22 cellular contexts compared by ENCODE assay signal in genomic region chr18:79902075-79902474, GRCh38. TPM values are rescaled to one million over a fixed set of nuclear protein-coding genes. Genes with fewer than 3 reads are reported as not detected.
A peak's percentile ranks its signal among the peaks of the same experiment; 100 is the strongest.
DNase-seq lines count a peak whose midpoint lies in the region; ATAC-seq, FAIRE-seq and TF ChIP-seq lines count a peak whose summit lies in the region.
"Had no signal": no experiment of that assay in that cellular context is flagged by ENCODE, and none has a peak within 500 bp of the region (broad histone marks: within the 10 kb centered on the region; RNA-seq: fewer than 3 reads in every experiment).

No MANE protein-coding gene starts in this region.

- peaks cover 6% of the 10 kb centered on the region for H3K4me1 Mint-ChIP-seq in activated naive CD4-positive, alpha-beta T cell treated with anti-CD3 and anti-CD28 coated beads, Interleukin-2, amount 10 ng/mL, durations not matched to agents 7 days and 5 days
- H3K4me1 Mint-ChIP-seq in activated naive CD4-positive, alpha-beta T cell treated with anti-CD3 and anti-CD28 coated beads for 36 hours (ENCODE audit: low read depth), result peaks cover 5% of the 10 kb centered on the region

- peaks cover 22% of the 10 kb centered on the region for H3K36me3 Mint-ChIP-seq in activated naive CD4-positive, alpha-beta T cell treated with anti-CD3 and anti-CD28 coated beads, Interleukin-2, amount 10 ng/mL, durations not matched to agents 7 days and 5 days
- H3K36me3 Mint-ChIP-seq in activated naive CD4-positive, alpha-beta T cell treated with anti-CD3 and anti-CD28 coated beads for 36 hours (ENCODE audit: low read depth), result peaks cover 8% of the 10 kb centered on the region

- H3K36me3 ChIP-seq in left lung, result peaks cover 0 to 34% of the 10 kb centered on the region in 2 donors

- H3K9me3 Mint-ChIP-seq in activated naive CD4-positive, alpha-beta T cell treated with anti-CD3 and anti-CD28 coated beads, Interleukin-2, amount 10 ng/mL, durations not matched to agents 7 days and 5 days, result peaks cover 23% of the 10 kb centered on the region
- peaks cover 9% of the 10 kb centered on the region for H3K9me3 Mint-ChIP-seq in activated naive CD4-positive, alpha-beta T cell treated with anti-CD3 and anti-CD28 coated beads for 36 hours

- no peak overlapping the region for H3K27ac ChIP-seq in left lung
- H3K27ac ChIP-seq: BLaER1 treated with 17β-estradiol and CSF1 and Interleukin-3, amounts not matched to agents 10 nM and 100 nM had no signal

- no peak overlapping the region for H3K27ac Mint-ChIP-seq in activated naive CD4-positive, alpha-beta T cell treated with anti-CD3 and anti-CD28 coated beads, Interleukin-2, amount 10 ng/mL, durations not matched to agents 7 days and 5 days
- H3K27ac Mint-ChIP-seq in activated naive CD4-positive, alpha-beta T cell treated with anti-CD3 and anti-CD28 coated beads for 36 hours, result no peak overlapping the region

- no peak for TF ChIP-seq CTCF in left lung (IDR thresholded peaks at IDR 0.05)
- TF ChIP-seq CTCF in D721Med (IDR thresholded peaks at IDR 0.05; ENCODE audit: insufficient read depth, missing control alignments), result no peak

- FAIRE-seq in GM12891 (lab: Jason Lieb, UNC) (no peak), D721Med (lab: Jason Lieb, UNC) (no peak)
- FAIRE-seq: A204.1, GM12878, GM18507, K562 had no signal

- peaks cover 19% of the 10 kb centered on the region for H3K27me3 Mint-ChIP-seq in activated naive CD4-positive, alpha-beta T cell treated with anti-CD3 and anti-CD28 coated beads, Interleukin-2, amount 10 ng/mL, durations not matched to agents 7 days and 5 days
- H3K27me3 Mint-ChIP-seq in activated naive CD4-positive, alpha-beta T cell treated with anti-CD3 and anti-CD28 coated beads for 36 hours (ENCODE audit: low read depth), result peaks cover 3% of the 10 kb centered on the region

- peaks cover 0 to 63% of the 10 kb centered on the region in 2 donors for H3K9me3 ChIP-seq in left lung

- intact Hi-C loops in activated naive CD4-positive, alpha-beta T cell treated with anti-CD3 and anti-CD28 coated beads for 36 hours (cut with micrococcal nuclease), result no loop called here
- intact Hi-C loops in left lung (cut with DNase I), result no loop called here

- ATAC-seq in left lung, result peak; percentile 3
- ATAC-seq: GM12878, K562 had no signal

- H3K4me1 ChIP-seq in left lung, result no peaks in the 10 kb centered on the region
- H3K4me1 ChIP-seq: BLaER1 treated with 17β-estradiol and CSF1 and Interleukin-3, amounts not matched to agents 10 nM and 100 nM had no signal

- no peaks in the 10 kb centered on the region for H3K27me3 ChIP-seq in left lung
- H3K27me3 ChIP-seq: BLaER1 treated with 17β-estradiol and CSF1 and Interleukin-3, amounts not matched to agents 10 nM and 100 nM had no signal

- H3K4me3 ChIP-seq in left lung, result no peak overlapping the region
- H3K4me3 ChIP-seq: BLaER1 treated with 17β-estradiol and CSF1 and Interleukin-3, amounts not matched to agents 10 nM and 100 nM; GM12878; K562 had no signal

- H3K4me3 Mint-ChIP-seq in activated naive CD4-positive, alpha-beta T cell treated with anti-CD3 and anti-CD28 coated beads, Interleukin-2, amount 10 ng/mL, durations not matched to agents 7 days and 5 days, result no peak overlapping the region
- H3K4me3 Mint-ChIP-seq in activated naive CD4-positive, alpha-beta T cell treated with anti-CD3 and anti-CD28 coated beads for 36 hours, result no peak overlapping the region

- CTCF ChIA-PET in activated naive CD4-positive, alpha-beta T cell treated with anti-CD3 and anti-CD28 coated beads, Interleukin-2, amount 10 ng/mL, durations not matched to agents 7 days and 5 days (lab: Charles Lee), result no interaction called here
- CTCF ChIA-PET in activated naive CD4-positive, alpha-beta T cell treated with anti-CD3 and anti-CD28 coated beads for 36 hours (lab: Charles Lee), result no interaction called here

- no peak for TF ChIP-seq POLR2A in GM12891 (IDR thresholded peaks at IDR 0.05; ENCODE audit: low read depth, low read length)

- DNase-seq in activated naive CD4-positive, alpha-beta T cell treated with anti-CD3 and anti-CD28 coated beads, Interleukin-2, amount 10 ng/mL, durations not matched to agents 7 days and 5 days, result peak; percentile 10
- no peak for DNase-seq in activated naive CD4-positive, alpha-beta T cell treated with anti-CD3 and anti-CD28 coated beads for 36 hours
- DNase-seq in GM12891 (ENCODE audit: insufficient read length, low spot score) (peak; percentile 3), left lung (peak in 1 of 2 donors; percentile 29), NCI-H146 (lab: John Stamatoyannopoulos, UW) (no peak), A172 (ENCODE audit: low spot score) (no peak), D721Med (ENCODE audit: insufficient read length, low spot score) (no peak)
- peak; percentile 9 for DNase-seq in stimulated activated CD8-positive, alpha-beta memory T cell treated with anti-CD3 and anti-CD28 coated beads, Interleukin-4, amount 100 ng/mL, for 48 hours
- DNase-seq: DMS 273 treated with DMSO at 0.1 percent for 48 hours; GDM1; HCEC 1CT; NCI-H2029; NCI-H2171; NCI-H446; NCI-H69; NK-92 treated with Interleukin-12 subunit alpha and Interleukin-12 subunit beta, amount 100 ng/mL, for 24 hours; OCI-M1 had no signal

TF ChIP-seq in GM12891, 5 proteins besides CTCF, POLR2A, EP300 and RAD21:
- no peak for TF ChIP-seq TAF1 (IDR thresholded peaks at IDR 0.05; ENCODE audit: low read depth, low read length)
- no peak for TF ChIP-seq POLR2AphosphoS5 (IDR thresholded peaks at IDR 0.05; ENCODE audit: low read depth, low read length)
- TF ChIP-seq SPI1 (IDR thresholded peaks at IDR 0.05; ENCODE audit: low read depth, low read length), result no peak
TF ChIP-seq in GM12891: peak in this region for 0.

RNA-seq across cellular contexts. Expression of gene SLC66A2, which starts 49.4 kb away (rescaled TPM):
- total RNA-seq in activated naive CD4-positive, alpha-beta T cell treated with anti-CD3 and anti-CD28 coated beads for 36 hours, result 10 to 100 TPM; 26.0 to 26.8 TPM
- 25.6 TPM for polyA plus RNA-seq in GM12891 (2012; ENCODE audit: low read depth, missing spikeins)
- 10 to 100 TPM; 44.8 to 69.8 TPM for total RNA-seq in left lung
- 22.8 and 26.2 TPM in 2 replicates for total RNA-seq in A172 (2014; rRNA removed; shearing (Covaris generic))

Comparison
In these comparisons a context has a peak if more than half of its experiments do, and no peak if none do; other contexts are left out.
1. DNase-seq: peak in activated naive CD4-positive, alpha-beta T cell treated with anti-CD3 and anti-CD28 coated beads, Interleukin-2, amount 10 ng/mL, durations not matched to agents 7 days and 5 days (single experiment), GM12891 (single experiment) and stimulated activated CD8-positive, alpha-beta memory T cell treated with anti-CD3 and anti-CD28 coated beads, Interleukin-4, amount 100 ng/mL, for 48 hours (single experiment); none in activated naive CD4-positive, alpha-beta T cell treated with anti-CD3 and anti-CD28 coated beads for 36 hours (single experiment), NCI-H146 (single experiment), A172 (single experiment) and D721Med (single experiment).